ENCODE assay signal across 3 cellular contexts in the genomic region with DNA sequence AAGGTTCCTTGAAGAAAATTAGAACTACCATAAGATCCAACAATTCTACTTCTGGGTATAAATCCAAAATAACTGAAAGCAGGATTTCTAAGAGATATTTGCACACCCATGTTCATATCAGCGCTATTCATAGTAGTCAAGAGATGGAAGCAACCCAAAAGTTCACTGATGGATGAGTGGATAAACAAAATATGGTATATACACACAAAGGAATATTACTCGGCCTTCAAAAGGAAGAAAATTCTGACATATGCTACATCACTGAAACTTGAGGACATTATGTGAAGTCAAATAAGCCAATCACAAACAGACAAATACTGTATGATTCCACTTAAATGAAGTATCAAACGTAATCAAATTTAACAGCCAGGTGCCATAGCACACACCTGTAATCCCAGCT.
TF ChIP-seq lines count a peak whose summit lies in the region.

No MANE protein-coding gene starts in this region.

TF ChIP-seq in HEK293, 187 proteins besides CTCF, POLR2A, EP300 and RAD21:
- TF ChIP-seq ZNF146 (tag by site-specific recombination; IDR thresholded peaks at IDR 0.05): peak; percentile 58; the same call in 1 of the 2 replicates
- TF ChIP-seq, protein P1, sequence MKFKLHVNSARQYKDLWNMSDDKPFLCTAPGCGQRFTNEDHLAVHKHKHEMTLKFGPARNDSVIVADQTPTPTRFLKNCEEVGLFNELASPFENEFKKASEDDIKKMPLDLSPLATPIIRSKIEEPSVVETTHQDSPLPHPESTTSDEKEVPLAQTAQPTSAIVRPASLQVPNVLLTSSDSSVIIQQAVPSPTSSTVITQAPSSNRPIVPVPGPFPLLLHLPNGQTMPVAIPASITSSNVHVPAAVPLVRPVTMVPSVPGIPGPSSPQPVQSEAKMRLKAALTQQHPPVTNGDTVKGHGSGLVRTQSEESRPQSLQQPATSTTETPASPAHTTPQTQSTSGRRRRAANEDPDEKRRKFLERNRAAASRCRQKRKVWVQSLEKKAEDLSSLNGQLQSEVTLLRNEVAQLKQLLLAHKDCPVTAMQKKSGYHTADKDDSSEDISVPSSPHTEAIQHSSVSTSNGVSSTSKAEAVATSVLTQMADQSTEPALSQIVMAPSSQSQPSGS (tag by site-specific recombination; IDR thresholded peaks at IDR 0.05; ENCODE audit: low read depth): no peak

TF ChIP-seq in K562, 482 proteins besides CTCF, POLR2A, EP300 and RAD21:
- peak; percentile 54 for TF ChIP-seq RBM25 (IDR thresholded peaks at IDR 0.05; ENCODE audit: low read depth, low read length, severe bottlenecking)
- TF ChIP-seq ZNF146 (CRISPR knock-in tag; IDR thresholded peaks at IDR 0.05; ENCODE audit: unreplicated experiment): peak; percentile 77
- TF ChIP-seq PRPF4 (IDR thresholded peaks at IDR 0.05; ENCODE audit: insufficient read depth, low read depth, low read length, poor library complexity, severe bottlenecking): no peak
- no peak for TF ChIP-seq NONO (IDR thresholded peaks at IDR 0.05; ENCODE audit: low read depth in 2 of 2, low read length in 1 of 2)

TF ChIP-seq in endothelial cell of umbilical vein, 7 proteins besides CTCF, POLR2A, EP300 and RAD21:
- TF ChIP-seq GATA2 (IDR thresholded peaks at IDR 0.05; ENCODE audit: insufficient read depth, insufficient read length, low read depth, low read length) (no peak), MYC (IDR thresholded peaks at IDR 0.05; ENCODE audit: low read depth, low read length) (no peak), POLR2AphosphoS5 (IDR thresholded peaks at IDR 0.05; ENCODE audit: insufficient read depth, low read depth, low read length) (no peak), JUN (IDR thresholded peaks at IDR 0.05; ENCODE audit: borderline replicate concordance, insufficient read depth, insufficient read length, low read depth) (no peak), FOS (IDR thresholded peaks at IDR 0.05; ENCODE audit: borderline replicate concordance, insufficient read depth, low read length) (no peak), EZH2 (IDR thresholded peaks at IDR 0.05; ENCODE audit: borderline replicate concordance, low read depth, low read length, severe bottlenecking) (no peak)
- TF ChIP-seq, protein P2, sequence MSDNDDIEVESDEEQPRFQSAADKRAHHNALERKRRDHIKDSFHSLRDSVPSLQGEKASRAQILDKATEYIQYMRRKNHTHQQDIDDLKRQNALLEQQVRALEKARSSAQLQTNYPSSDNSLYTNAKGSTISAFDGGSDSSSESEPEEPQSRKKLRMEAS (IDR thresholded peaks at IDR 0.05; ENCODE audit: insufficient read depth, insufficient read length): no peak
